Comparison of ENCODE assay signal across 1 cellular context in the genomic region with DNA sequence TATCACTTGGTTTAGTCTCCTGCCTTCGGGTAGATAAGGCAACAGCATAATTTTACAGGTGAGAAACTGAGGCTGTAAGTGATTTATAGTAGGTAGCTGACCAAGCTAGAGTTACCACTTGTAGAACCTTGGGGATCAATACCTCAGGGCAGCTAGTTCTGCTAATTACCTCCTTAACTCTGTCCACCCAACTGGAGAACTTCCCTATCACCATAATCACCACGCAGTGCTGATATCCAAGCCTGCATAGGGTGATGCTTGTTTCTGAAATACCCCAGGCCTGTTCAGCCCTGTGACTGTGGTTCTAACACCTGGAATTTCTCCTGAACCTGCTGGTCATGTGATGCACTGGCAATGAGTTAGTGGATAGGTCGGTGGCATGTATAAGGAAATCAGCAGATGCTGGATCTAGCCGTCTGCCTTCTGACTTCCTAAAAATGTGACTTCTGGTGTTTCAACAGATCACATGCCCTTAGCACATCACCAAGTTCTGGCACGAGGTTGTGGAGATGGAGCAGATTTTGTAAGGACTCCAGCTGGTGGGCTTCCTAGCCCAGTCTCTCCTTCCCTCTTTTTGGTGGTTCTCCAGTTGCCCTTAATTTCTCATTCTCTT.
A peak's percentile ranks its signal among the peaks of the same experiment; 100 is the strongest.
TF ChIP-seq lines count a peak whose summit lies in the region.

No MANE protein-coding gene starts in this region.

TF ChIP-seq in K562, 482 proteins besides CTCF, POLR2A, EP300 and RAD21 (continued from another document):
- TF ChIP-seq CTBP1 (IDR thresholded peaks at IDR 0.05; ENCODE audit: borderline replicate concordance) (peak; percentile 19; the same call in 1 of the 2 replicates), CBX2 (IDR thresholded peaks at IDR 0.05; ENCODE audit: insufficient read depth, low read length, poor library complexity, severe bottlenecking) (no peak)
- TF ChIP-seq, protein P1, sequence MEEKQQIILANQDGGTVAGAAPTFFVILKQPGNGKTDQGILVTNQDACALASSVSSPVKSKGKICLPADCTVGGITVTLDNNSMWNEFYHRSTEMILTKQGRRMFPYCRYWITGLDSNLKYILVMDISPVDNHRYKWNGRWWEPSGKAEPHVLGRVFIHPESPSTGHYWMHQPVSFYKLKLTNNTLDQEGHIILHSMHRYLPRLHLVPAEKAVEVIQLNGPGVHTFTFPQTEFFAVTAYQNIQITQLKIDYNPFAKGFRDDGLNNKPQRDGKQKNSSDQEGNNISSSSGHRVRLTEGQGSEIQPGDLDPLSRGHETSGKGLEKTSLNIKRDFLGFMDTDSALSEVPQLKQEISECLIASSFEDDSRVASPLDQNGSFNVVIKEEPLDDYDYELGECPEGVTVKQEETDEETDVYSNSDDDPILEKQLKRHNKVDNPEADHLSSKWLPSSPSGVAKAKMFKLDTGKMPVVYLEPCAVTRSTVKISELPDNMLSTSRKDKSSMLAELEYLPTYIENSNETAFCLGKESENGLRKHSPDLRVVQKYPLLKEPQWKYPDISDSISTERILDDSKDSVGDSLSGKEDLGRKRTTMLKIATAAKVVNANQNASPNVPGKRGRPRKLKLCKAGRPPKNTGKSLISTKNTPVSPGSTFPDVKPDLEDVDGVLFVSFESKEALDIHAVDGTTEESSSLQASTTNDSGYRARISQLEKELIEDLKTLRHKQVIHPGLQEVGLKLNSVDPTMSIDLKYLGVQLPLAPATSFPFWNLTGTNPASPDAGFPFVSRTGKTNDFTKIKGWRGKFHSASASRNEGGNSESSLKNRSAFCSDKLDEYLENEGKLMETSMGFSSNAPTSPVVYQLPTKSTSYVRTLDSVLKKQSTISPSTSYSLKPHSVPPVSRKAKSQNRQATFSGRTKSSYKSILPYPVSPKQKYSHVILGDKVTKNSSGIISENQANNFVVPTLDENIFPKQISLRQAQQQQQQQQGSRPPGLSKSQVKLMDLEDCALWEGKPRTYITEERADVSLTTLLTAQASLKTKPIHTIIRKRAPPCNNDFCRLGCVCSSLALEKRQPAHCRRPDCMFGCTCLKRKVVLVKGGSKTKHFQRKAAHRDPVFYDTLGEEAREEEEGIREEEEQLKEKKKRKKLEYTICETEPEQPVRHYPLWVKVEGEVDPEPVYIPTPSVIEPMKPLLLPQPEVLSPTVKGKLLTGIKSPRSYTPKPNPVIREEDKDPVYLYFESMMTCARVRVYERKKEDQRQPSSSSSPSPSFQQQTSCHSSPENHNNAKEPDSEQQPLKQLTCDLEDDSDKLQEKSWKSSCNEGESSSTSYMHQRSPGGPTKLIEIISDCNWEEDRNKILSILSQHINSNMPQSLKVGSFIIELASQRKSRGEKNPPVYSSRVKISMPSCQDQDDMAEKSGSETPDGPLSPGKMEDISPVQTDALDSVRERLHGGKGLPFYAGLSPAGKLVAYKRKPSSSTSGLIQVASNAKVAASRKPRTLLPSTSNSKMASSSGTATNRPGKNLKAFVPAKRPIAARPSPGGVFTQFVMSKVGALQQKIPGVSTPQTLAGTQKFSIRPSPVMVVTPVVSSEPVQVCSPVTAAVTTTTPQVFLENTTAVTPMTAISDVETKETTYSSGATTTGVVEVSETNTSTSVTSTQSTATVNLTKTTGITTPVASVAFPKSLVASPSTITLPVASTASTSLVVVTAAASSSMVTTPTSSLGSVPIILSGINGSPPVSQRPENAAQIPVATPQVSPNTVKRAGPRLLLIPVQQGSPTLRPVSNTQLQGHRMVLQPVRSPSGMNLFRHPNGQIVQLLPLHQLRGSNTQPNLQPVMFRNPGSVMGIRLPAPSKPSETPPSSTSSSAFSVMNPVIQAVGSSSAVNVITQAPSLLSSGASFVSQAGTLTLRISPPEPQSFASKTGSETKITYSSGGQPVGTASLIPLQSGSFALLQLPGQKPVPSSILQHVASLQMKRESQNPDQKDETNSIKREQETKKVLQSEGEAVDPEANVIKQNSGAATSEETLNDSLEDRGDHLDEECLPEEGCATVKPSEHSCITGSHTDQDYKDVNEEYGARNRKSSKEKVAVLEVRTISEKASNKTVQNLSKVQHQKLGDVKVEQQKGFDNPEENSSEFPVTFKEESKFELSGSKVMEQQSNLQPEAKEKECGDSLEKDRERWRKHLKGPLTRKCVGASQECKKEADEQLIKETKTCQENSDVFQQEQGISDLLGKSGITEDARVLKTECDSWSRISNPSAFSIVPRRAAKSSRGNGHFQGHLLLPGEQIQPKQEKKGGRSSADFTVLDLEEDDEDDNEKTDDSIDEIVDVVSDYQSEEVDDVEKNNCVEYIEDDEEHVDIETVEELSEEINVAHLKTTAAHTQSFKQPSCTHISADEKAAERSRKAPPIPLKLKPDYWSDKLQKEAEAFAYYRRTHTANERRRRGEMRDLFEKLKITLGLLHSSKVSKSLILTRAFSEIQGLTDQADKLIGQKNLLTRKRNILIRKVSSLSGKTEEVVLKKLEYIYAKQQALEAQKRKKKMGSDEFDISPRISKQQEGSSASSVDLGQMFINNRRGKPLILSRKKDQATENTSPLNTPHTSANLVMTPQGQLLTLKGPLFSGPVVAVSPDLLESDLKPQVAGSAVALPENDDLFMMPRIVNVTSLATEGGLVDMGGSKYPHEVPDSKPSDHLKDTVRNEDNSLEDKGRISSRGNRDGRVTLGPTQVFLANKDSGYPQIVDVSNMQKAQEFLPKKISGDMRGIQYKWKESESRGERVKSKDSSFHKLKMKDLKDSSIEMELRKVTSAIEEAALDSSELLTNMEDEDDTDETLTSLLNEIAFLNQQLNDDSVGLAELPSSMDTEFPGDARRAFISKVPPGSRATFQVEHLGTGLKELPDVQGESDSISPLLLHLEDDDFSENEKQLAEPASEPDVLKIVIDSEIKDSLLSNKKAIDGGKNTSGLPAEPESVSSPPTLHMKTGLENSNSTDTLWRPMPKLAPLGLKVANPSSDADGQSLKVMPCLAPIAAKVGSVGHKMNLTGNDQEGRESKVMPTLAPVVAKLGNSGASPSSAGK (IDR thresholded peaks at IDR 0.05) = peak; percentile 61
